ENCODE assay signal across 23 cellular contexts in genomic region chr13:50494110-50494509, GRCh38.
DNase-seq lines count a peak whose midpoint lies in the region; TF ChIP-seq lines count a peak whose summit lies in the region.
"Had no signal": no experiment of that assay in that cellular context is flagged by ENCODE, and none has a peak within 500 bp of the region (broad histone marks: within the 10 kb centered on the region; RNA-seq: fewer than 3 reads in every experiment).

No MANE protein-coding gene starts in this region.

- peaks cover 15% of the 10 kb centered on the region for H3K4me1 ChIP-seq in Loucy (ENCODE audit: insufficient read depth, low read length, poor library complexity, severe bottlenecking)

- no peak overlapping the region for H3K9ac ChIP-seq in Loucy (ENCODE audit: low read depth, low read length, poor library complexity, severe bottlenecking)
- H3K9ac ChIP-seq: SK-N-SH had no signal

- H3K79me2 ChIP-seq in Loucy (ENCODE audit: insufficient read depth, low read length), result peaks cover 9% of the 10 kb centered on the region; the same call in 1 of the 2 replicates

- no peak overlapping the region for H2AFZ ChIP-seq in Loucy (ENCODE audit: low read length)

- H4K20me1 ChIP-seq in Loucy (ENCODE audit: insufficient read depth, low read length, poor library complexity, severe bottlenecking), result no peaks in the 10 kb centered on the region

- H3K9me3 ChIP-seq in Loucy (ENCODE audit: insufficient read depth, low read depth, low read length), result no peaks in the 10 kb centered on the region
- H3K9me3 ChIP-seq: MG63, SK-N-SH had no signal

- peaks cover 14% of the 10 kb centered on the region; the same call in 1 of the 2 replicates for H3K36me3 ChIP-seq in Loucy (ENCODE audit: insufficient read depth, low read length)
- H3K36me3 ChIP-seq: MG63 had no signal

- H3F3A ChIP-seq in Loucy (ENCODE audit: low read depth), result no peaks in the 10 kb centered on the region

- DNase-seq in SKM-1 treated with dmso at 0.1 percent for 144 hours (lab: John Stamatoyannopoulos, UW; ENCODE audit: unreplicated experiment), result peak; percentile 28
- DNase-seq in SKM-1 (lab: John Stamatoyannopoulos, UW; ENCODE audit: unreplicated experiment), result no peak
- peak; percentile 66 for DNase-seq in OCI-M1 (lab: John Stamatoyannopoulos, UW)
- DNase-seq in superior temporal gyrus (ENCODE audit: extremely low spot score), result peak; percentile 2
- no peak for DNase-seq in NCI-H1105 (lab: John Stamatoyannopoulos, UW)
- DNase-seq in SK-N-DZ (ENCODE audit: low spot score), result no peak
- no peak for DNase-seq in activated gamma-delta T cell treated with Interleukin-2 at 50 U/mL for 16 hours
- DNase-seq: 8988T, EL, GF-D8, HFFc6, MG63, NCI-H1694, NCI-H2081, NCI-H2171 treated with DMSO at 0.1 percent for 48 hours, NCI-H524 treated with DMSO at 0.1 percent for 48 hours, NCI-H82, PC-3, RPMI8226, SHP77, SK-N-SH, T-helper 1 cell had no signal

- no peak for TF ChIP-seq CTCF in Loucy (conservative IDR thresholded peaks at IDR 0.05; ENCODE audit: low read length)

- no peaks in the 10 kb centered on the region for H3K27me3 ChIP-seq in Loucy (ENCODE audit: insufficient read depth, low read length, poor library complexity, severe bottlenecking)
- H3K27me3 ChIP-seq: MG63 had no signal

- H3K4me3 ChIP-seq in Loucy (ENCODE audit: low read length, poor library complexity, severe bottlenecking), result no peak overlapping the region
- H3K4me3 ChIP-seq: MG63 had no signal

- H3K9me2 ChIP-seq in Loucy (replicated peaks; ENCODE audit: low read depth, low read length), result no peaks in the 10 kb centered on the region
- H3K9me2 ChIP-seq: SK-N-SH had no signal

- H3K4me2 ChIP-seq in Loucy (ENCODE audit: low read depth, low read length, poor library complexity, severe bottlenecking), result peak overlapping the region; percentile 19
- H3K4me2 ChIP-seq: SK-N-SH had no signal

Comparison
In these comparisons a context has a peak if more than half of its experiments do, and no peak if none do; other contexts are left out.
1. DNase-seq: peak in SKM-1 treated with dmso at 0.1 percent for 144 hours (single experiment), OCI-M1 (single experiment) and superior temporal gyrus (single experiment); none in SKM-1 (single experiment), NCI-H1105 (single experiment), SK-N-DZ (single experiment) and activated gamma-delta T cell treated with Interleukin-2 at 50 U/mL for 16 hours (single experiment).